13 cellular contexts compared by ENCODE assay signal in the genomic region with DNA sequence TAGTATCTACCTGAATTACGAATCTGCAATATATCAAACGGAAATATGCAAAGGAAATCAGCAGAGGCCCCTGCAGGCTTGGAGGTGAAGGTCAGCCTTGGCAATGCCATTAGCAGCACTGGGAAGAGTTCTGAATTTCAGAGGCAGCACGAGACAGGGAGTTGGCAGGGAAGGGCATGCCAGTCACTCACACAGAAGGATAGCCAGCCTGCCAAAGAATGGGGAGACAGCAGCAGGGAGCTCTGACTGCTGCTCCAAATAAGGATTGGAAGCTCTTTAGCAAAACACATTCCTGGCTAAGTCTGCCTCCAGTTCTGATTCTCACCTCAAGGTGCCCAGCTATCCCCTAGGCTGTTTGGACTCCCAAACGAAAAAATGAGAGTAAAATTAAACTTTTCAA.
DNase-seq lines count a peak whose midpoint lies in the region; ATAC-seq and TF ChIP-seq lines count a peak whose summit lies in the region.
"Had no signal": no experiment of that assay in that cellular context is flagged by ENCODE, and none has a peak within 500 bp of the region (broad histone marks: within the 10 kb centered on the region; RNA-seq: fewer than 3 reads in every experiment).

No MANE protein-coding gene starts in this region.

- H3F3A ChIP-seq in neural progenitor cell (ENCODE audit: low read depth) = no peaks in the 10 kb centered on the region

- TF ChIP-seq EP300 in esophagus muscularis mucosa (IDR thresholded peaks at IDR 0.05) = no peak

- DNase-seq in AG10803 (ENCODE audit: low read depth) (peak; percentile 25), NCI-H446 treated with DMSO at 0.1 percent for 48 hours (lab: John Stamatoyannopoulos, UW) (peak; percentile 96), esophagus muscularis mucosa (ENCODE audit: extremely low spot score) (no peak), neural progenitor cell (ENCODE audit: low spot score) (peak; percentile 15)
- DNase-seq in naive thymus-derived CD4-positive, alpha-beta T cell = no peak
- DNase-seq in stimulated activated CD4-positive, alpha-beta T cell treated with anti-CD3 and anti-CD28 coated beads, Interleukin-12 subunit alpha, Interleukin-12 subunit beta, amount 100 ng/mL, for 4 hours = no peak
- DNase-seq: NCI-H82, T-helper 2 cell had no signal

- H3K27ac ChIP-seq in esophagus muscularis mucosa (replicated peaks in 1 of 4) = peak overlapping the region; percentile 77 to 86 (median 82)
- no peak overlapping the region for H3K27ac ChIP-seq in neural progenitor cell
- no peak overlapping the region for H3K27ac ChIP-seq in naive thymus-derived CD4-positive, alpha-beta T cell (ENCODE audit: low read depth, low read length)
- H3K27ac ChIP-seq: KMS-11 had no signal

- CTCF ChIA-PET in naive thymus-derived CD4-positive, alpha-beta T cell (lab: Charles Lee) = no interaction called here

- TF ChIP-seq CTCF in AG10803 (conservative IDR thresholded peaks at IDR 0.05; ENCODE audit: low read length) (no peak; the same call in 1 of the 2 replicates), esophagus muscularis mucosa (IDR thresholded peaks at IDR 0.05) (peak; percentile 14 to 55 (median 22)), neural progenitor cell (IDR thresholded peaks at IDR 0.05) (no peak)

- ATAC-seq in HG03108 (IDR thresholded peaks at IDR 0.05; ENCODE audit: unreplicated experiment) (no peak), GM19023 (IDR thresholded peaks at IDR 0.05; ENCODE audit: unreplicated experiment) (no peak)
- ATAC-seq in naive thymus-derived CD4-positive, alpha-beta T cell = no peak

- intact Hi-C loops in esophagus muscularis mucosa (cut with DNase I) = no loop called here
- intact Hi-C loops in naive thymus-derived CD4-positive, alpha-beta T cell (cut with micrococcal nuclease) = no loop called here

- H3K4me2 ChIP-seq in neural progenitor cell = no peak overlapping the region
- H3K4me2 ChIP-seq: KMS-11 had no signal

- peaks cover 43 to 48% (median 45%) of the 10 kb centered on the region in 4 donors for H3K4me1 ChIP-seq in esophagus muscularis mucosa
- peaks cover 8% of the 10 kb centered on the region for H3K4me1 ChIP-seq in neural progenitor cell
- H3K4me1 ChIP-seq in naive thymus-derived CD4-positive, alpha-beta T cell (ENCODE audit: control insufficient read depth in 2 of 2, insufficient read depth in 2 of 2, low read length in 2 of 2) = no peaks in the 10 kb centered on the region

- peaks cover 9% of the 10 kb centered on the region for H3K9me3 Mint-ChIP-seq in neural progenitor cell
- peaks cover 4 to 25% (median 10%) of the 10 kb centered on the region in 11 donors for H3K9me3 Mint-ChIP-seq in naive thymus-derived CD4-positive, alpha-beta T cell

- H3K4me1 Mint-ChIP-seq in neural progenitor cell = no peaks in the 10 kb centered on the region
- no peaks in the 10 kb centered on the region for H3K4me1 Mint-ChIP-seq in naive thymus-derived CD4-positive, alpha-beta T cell
- H3K4me1 Mint-ChIP-seq: memory B cell had no signal

- no peak overlapping the region for H3K4me3 ChIP-seq in AG10803 (ENCODE audit: low read length)
- H3K4me3 ChIP-seq in esophagus muscularis mucosa = no peak overlapping the region
- no peak overlapping the region for H3K4me3 ChIP-seq in neural progenitor cell
- H3K4me3 ChIP-seq in naive thymus-derived CD4-positive, alpha-beta T cell (ENCODE audit: low read length) = no peak overlapping the region

- H3K9me3 ChIP-seq in esophagus muscularis mucosa (no peaks in the 10 kb centered on the region), neural progenitor cell (ENCODE audit: low read depth) (no peaks in the 10 kb centered on the region)
- no peaks in the 10 kb centered on the region for H3K9me3 ChIP-seq in naive thymus-derived CD4-positive, alpha-beta T cell (ENCODE audit: control insufficient read depth in 2 of 3, low read length in 3 of 3)

- no peaks in the 10 kb centered on the region for H3K79me2 ChIP-seq in neural progenitor cell (ENCODE audit: low read depth)

- POLR2A ChIA-PET in naive thymus-derived CD4-positive, alpha-beta T cell (lab: Charles Lee) = no interaction called here

- H4K20me1 ChIP-seq in neural progenitor cell (ENCODE audit: low read depth) = no peaks in the 10 kb centered on the region

- H3K4me3 Mint-ChIP-seq in neural progenitor cell = no peak overlapping the region
- H3K4me3 Mint-ChIP-seq in naive thymus-derived CD4-positive, alpha-beta T cell = no peak overlapping the region
- H3K4me3 Mint-ChIP-seq: memory B cell had no signal

- H3K27ac Mint-ChIP-seq in neural progenitor cell = no peak overlapping the region
- no peak overlapping the region for H3K27ac Mint-ChIP-seq in naive thymus-derived CD4-positive, alpha-beta T cell
- H3K27ac Mint-ChIP-seq: memory B cell had no signal

- H3K9ac ChIP-seq in neural progenitor cell = no peak overlapping the region
- H3K9ac ChIP-seq: KMS-11 had no signal

- H3K36me3 Mint-ChIP-seq in neural progenitor cell = no peaks in the 10 kb centered on the region
- H3K36me3 Mint-ChIP-seq in naive thymus-derived CD4-positive, alpha-beta T cell = no peaks in the 10 kb centered on the region
- H3K36me3 Mint-ChIP-seq: brain, memory B cell had no signal

- WGBS in esophagus muscularis mucosa = 33% methylated on average over 4 of the region's 4 CpGs

- no peak for TF ChIP-seq POLR2A in esophagus muscularis mucosa (IDR thresholded peaks at IDR 0.05; ENCODE audit: low read depth)

- H3K27me3 ChIP-seq in esophagus muscularis mucosa (no peaks in the 10 kb centered on the region), neural progenitor cell (no peaks in the 10 kb centered on the region)
- no peaks in the 10 kb centered on the region for H3K27me3 ChIP-seq in naive thymus-derived CD4-positive, alpha-beta T cell (ENCODE audit: control insufficient read depth in 2 of 2, insufficient read depth in 2 of 2, low read length in 2 of 2)

- H2AFZ ChIP-seq in neural progenitor cell (replicated peaks) = no peak overlapping the region

- peaks cover 2% of the 10 kb centered on the region for H3K27me3 Mint-ChIP-seq in neural progenitor cell (ENCODE audit: insufficient read depth, low read depth)
- H3K27me3 Mint-ChIP-seq in naive thymus-derived CD4-positive, alpha-beta T cell = no peaks in the 10 kb centered on the region
- H3K27me3 Mint-ChIP-seq: brain, memory B cell had no signal

- H3K36me3 ChIP-seq in esophagus muscularis mucosa (peaks cover 0 to 4% (median 0%) of the 10 kb centered on the region in 4 donors), neural progenitor cell (no peaks in the 10 kb centered on the region)
- H3K36me3 ChIP-seq in naive thymus-derived CD4-positive, alpha-beta T cell (ENCODE audit: control insufficient read depth in 2 of 3, insufficient read depth in 3 of 3, low read length in 3 of 3) = no peaks in the 10 kb centered on the region

Comparison
In these comparisons a context has a peak if more than half of its experiments do, and no peak if none do; other contexts are left out.
1. DNase-seq: peak in AG10803 (single experiment), NCI-H446 treated with DMSO at 0.1 percent for 48 hours (single experiment) and neural progenitor cell (single experiment); none in esophagus muscularis mucosa (single experiment), naive thymus-derived CD4-positive, alpha-beta T cell (0 of 9) and stimulated activated CD4-positive, alpha-beta T cell treated with anti-CD3 and anti-CD28 coated beads, Interleukin-12 subunit alpha, Interleukin-12 subunit beta, amount 100 ng/mL, for 4 hours (single experiment).
2. CTCF ChIP-seq: peak in esophagus muscularis mucosa (3 of 3); none in AG10803 (single experiment) and neural progenitor cell (single experiment).
3. H3K27ac ChIP-seq: peak in esophagus muscularis mucosa (4 of 4); none in neural progenitor cell (single experiment) and naive thymus-derived CD4-positive, alpha-beta T cell (single experiment).